Comparison of ENCODE assay signal across 35 cellular contexts in genomic region chr4:141415651-141416050, GRCh38.
"Had no signal": no experiment of that assay in that cellular context is flagged by ENCODE, and none has a peak within 500 bp of the region (broad histone marks: within the 10 kb centered on the region; RNA-seq: fewer than 3 reads in every experiment).

No MANE protein-coding gene starts in this region.

- H3K4me3 ChIP-seq: MG63 had no signal

- DNase-seq: Karpas-422, Kasumi-1, MG63, MM.1S, MV-4-11, NCI-H1048, NCI-H1092, NCI-H1092 treated with DMSO at 0.1 percent for 48 hours, NCI-H1105, NCI-H1105 treated with DMSO at 0.1 percent for 48 hours, NCI-H1417, NCI-H1417 treated with DMSO at 0.1 percent for 48 hours, NCI-H1436, NCI-H1436 treated with DMSO at 0.1 percent for 48 hours, NCI-H146, NCI-H1694, NCI-H1694 treated with DMSO at 0.1 percent for 48 hours, NCI-H187, NCI-H187 treated with DMSO at 0.1 percent for 48 hours, NCI-H1930, NCI-H2029, NCI-H2029 treated with DMSO at 0.1 percent for 48 hours, NCI-H2081, NCI-H2081 treated with DMSO at 0.1 percent for 48 hours, NCI-H2107, NCI-H2171, NCI-H2171 treated with DMSO at 0.1 percent for 48 hours, NCI-H2227 treated with DMSO at 0.1 percent for 48 hours, NCI-H226, NCI-H345, NCI-H446, NCI-H446 treated with DMSO at 0.1 percent for 48 hours, NCI-H510A, NCI-H510A treated with DMSO at 0.1 percent for 48 hours, NCI-H524 had no signal

- H3K27me3 ChIP-seq: MG63 had no signal

- H3K36me3 ChIP-seq: MG63 had no signal

- H3K9me3 ChIP-seq: MG63 had no signal
